ENCODE assay signal across 26 cellular contexts in the genomic region with DNA sequence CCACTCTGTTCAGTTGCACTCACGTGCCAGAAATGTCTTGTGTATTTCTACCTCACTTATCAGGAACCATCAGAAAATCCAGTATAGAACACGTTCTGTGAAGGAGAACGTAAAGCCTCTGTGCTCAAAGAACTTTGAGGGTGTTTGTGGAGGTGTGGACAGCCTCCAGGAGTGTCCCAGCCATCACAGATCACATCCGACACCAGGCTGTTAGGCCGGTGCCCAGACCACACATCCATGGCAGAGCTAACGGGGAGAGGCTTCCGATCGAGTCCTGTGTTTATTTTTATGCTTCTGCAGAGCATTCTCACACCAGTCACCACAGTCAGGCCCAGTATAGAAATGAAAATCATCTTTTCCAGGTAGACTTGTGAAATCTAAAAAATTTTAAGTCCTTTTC.
"Had no signal": no experiment of that assay in that cellular context is flagged by ENCODE, and none has a peak within 500 bp of the region (broad histone marks: within the 10 kb centered on the region; RNA-seq: fewer than 3 reads in every experiment).

No MANE protein-coding gene starts in this region.

- H3K4me1 ChIP-seq: parathyroid adenoma had no signal

- H3K36me3 ChIP-seq: WERI-Rb-1 had no signal

- H3K4me3 ChIP-seq: esophagus muscularis mucosa, psoas muscle, spleen, suprapubic skin, tibial artery, upper lobe of right lung had no signal

- H3K27ac ChIP-seq: esophagus muscularis mucosa, foreskin keratinocyte, parathyroid adenoma, psoas muscle, spleen, suprapubic skin, upper lobe of right lung, WERI-Rb-1 had no signal

- H3K9me3 Mint-ChIP-seq: activated naive CD4-positive, alpha-beta T cell treated with anti-CD3 and anti-CD28 coated beads, Interleukin-2, amount 10 ng/mL, durations not matched to agents 7 days and 5 days; activated naive CD8-positive, alpha-beta T cell treated with anti-CD3 and anti-CD28 coated beads, Interleukin-2, amount 50 U/mL, for 24 hours; dendritic cell treated with granulocyte-macrophage colony-stimulating factor and Interleukin-4, amounts not matched to agents 40 ng/mL and 50 ng/mL, for 4 days; endodermal cell; naive B cell; T-helper 1 cell treated with Interleukin-12 subunit alpha and Interleukin-12 subunit beta and Interleukin-4 antibody, amounts not matched to agents 30 μg/mL and 1 μg/mL, for 36 hours had no signal

- ATAC-seq: activated naive CD8-positive, alpha-beta T cell treated with anti-CD3 and anti-CD28 coated beads, Interleukin-2, amount 50 U/mL, for 24 hours; foreskin keratinocyte; psoas muscle; upper lobe of right lung had no signal

- H3K9me3 ChIP-seq: esophagus muscularis mucosa, psoas muscle, spleen, suprapubic skin, tibial artery, upper lobe of right lung had no signal

- H3K27me3 ChIP-seq: esophagus muscularis mucosa, foreskin keratinocyte, spleen, suprapubic skin, tibial artery, upper lobe of right lung had no signal

- DNase-seq: activated CD4-positive, CD25-positive, alpha-beta regulatory T cell treated with anti-CD3 and anti-CD28 coated beads, Interleukin-2, amount 50 U/mL, for 72 hours; activated CD8-positive, alpha-beta memory T cell treated with anti-CD3 and anti-CD28 coated beads for 24 hours; activated gamma-delta T cell; activated naive CD4-positive, alpha-beta T cell treated with anti-CD3 and anti-CD28 coated beads, Interleukin-2, amount 10 ng/mL, durations not matched to agents 7 days and 5 days; activated naive CD8-positive, alpha-beta T cell treated with anti-CD3 and anti-CD28 coated beads, Interleukin-2, amount 50 U/mL, for 24 hours; activated T-cell treated with anti-CD3 and anti-CD28 coated beads, Interleukin-2, amount 50 U/mL, for 1 hour; amygdala; central memory CD4-positive, alpha-beta T cell; endodermal cell; foreskin keratinocyte; mammary epithelial cell; naive B cell; occipital lobe; spleen; stimulated activated naive CD4-positive, alpha-beta T cell; SW 1271; T1000; upper lobe of right lung; WERI-Rb-1 had no signal

- H3K27me3 Mint-ChIP-seq: activated naive CD4-positive, alpha-beta T cell treated with anti-CD3 and anti-CD28 coated beads, Interleukin-2, amount 10 ng/mL, durations not matched to agents 7 days and 5 days; activated naive CD8-positive, alpha-beta T cell treated with anti-CD3 and anti-CD28 coated beads, Interleukin-2, amount 50 U/mL, for 24 hours; dendritic cell treated with granulocyte-macrophage colony-stimulating factor and Interleukin-4, amounts not matched to agents 40 ng/mL and 50 ng/mL, for 4 days; naive B cell had no signal

- H2AFZ ChIP-seq: parathyroid adenoma had no signal

- H3K4me3 Mint-ChIP-seq: activated naive CD4-positive, alpha-beta T cell treated with anti-CD3 and anti-CD28 coated beads, Interleukin-2, amount 10 ng/mL, durations not matched to agents 7 days and 5 days; activated naive CD8-positive, alpha-beta T cell treated with anti-CD3 and anti-CD28 coated beads, Interleukin-2, amount 50 U/mL, for 24 hours; dendritic cell treated with granulocyte-macrophage colony-stimulating factor and Interleukin-4, amounts not matched to agents 40 ng/mL and 50 ng/mL, for 4 days; endodermal cell; naive B cell; T-helper 1 cell treated with Interleukin-12 subunit alpha and Interleukin-12 subunit beta and Interleukin-4 antibody, amounts not matched to agents 30 μg/mL and 1 μg/mL, for 36 hours had no signal

- H3K27ac Mint-ChIP-seq: activated naive CD4-positive, alpha-beta T cell treated with anti-CD3 and anti-CD28 coated beads, Interleukin-2, amount 10 ng/mL, durations not matched to agents 7 days and 5 days; activated naive CD8-positive, alpha-beta T cell treated with anti-CD3 and anti-CD28 coated beads, Interleukin-2, amount 50 U/mL, for 24 hours; dendritic cell treated with granulocyte-macrophage colony-stimulating factor and Interleukin-4, amounts not matched to agents 40 ng/mL and 50 ng/mL, for 4 days; endodermal cell; T-helper 1 cell treated with Interleukin-12 subunit alpha and Interleukin-12 subunit beta and Interleukin-4 antibody, amounts not matched to agents 30 μg/mL and 1 μg/mL, for 36 hours had no signal

- H3K4me1 Mint-ChIP-seq: endodermal cell, naive B cell had no signal

- H3K9ac ChIP-seq: parathyroid adenoma had no signal
